ENCODE assay signal across 9 cellular contexts in genomic region chr1:15966081-15966955, GRCh38. TPM values are rescaled to one million over a fixed set of nuclear protein-coding genes. Genes with fewer than 3 reads are reported as not detected.
A peak's percentile ranks its signal among the peaks of the same experiment; 100 is the strongest.
DNase-seq lines count a peak whose midpoint lies in the region; ATAC-seq and TF ChIP-seq lines count a peak whose summit lies in the region.
"Had no signal": no experiment of that assay in that cellular context is flagged by ENCODE, and none has a peak within 500 bp of the region (broad histone marks: within the 10 kb centered on the region; RNA-seq: fewer than 3 reads in every experiment).

No MANE protein-coding gene starts in this region.

- H3K27ac Mint-ChIP-seq in progenitor cell of endocrine pancreas: peak overlapping the region; percentile 54

- H3K27ac ChIP-seq in dorsolateral prefrontal cortex: peak overlapping the region; percentile 0 to 98 (median 93)
- H3K27ac ChIP-seq: VCaP had no signal

- H3K27me3 Mint-ChIP-seq in progenitor cell of endocrine pancreas: no peaks in the 10 kb centered on the region

- peaks cover 34% of the 10 kb centered on the region for H3K36me3 Mint-ChIP-seq in progenitor cell of endocrine pancreas (ENCODE audit: insufficient read depth)

- no peaks in the 10 kb centered on the region for H3K27me3 ChIP-seq in dorsolateral prefrontal cortex

- ATAC-seq in GM19035 (IDR thresholded peaks at IDR 0.05; ENCODE audit: unreplicated experiment): peak; percentile 63
- peak; percentile 66 for ATAC-seq in HG03108 (IDR thresholded peaks at IDR 0.05; ENCODE audit: unreplicated experiment)

- H3K4me3 ChIP-seq in dorsolateral prefrontal cortex: peak overlapping the region in 34 of 59 donors; percentile 1 to 48 (median 16)

- peaks cover 4% of the 10 kb centered on the region for H3K4me1 Mint-ChIP-seq in progenitor cell of endocrine pancreas (ENCODE audit: low read depth)

- no peak overlapping the region for H3K4me3 Mint-ChIP-seq in progenitor cell of endocrine pancreas (ENCODE audit: low read depth)

- intact Hi-C loops in dorsolateral prefrontal cortex (cut with DNase I): loop anchor here in 1 of 2 donors (5.0 kb wide), 1 partner anchor 119 kb away; the partner anchor contains the start of gene SPEN

- DNase-seq in activated CD4-positive, CD25-positive, alpha-beta regulatory T cell treated with anti-CD3 and anti-CD28 coated beads, Interleukin-2, amount 50 U/mL, for 72 hours: peak; percentile 78
- DNase-seq in dorsolateral prefrontal cortex (no peak), progenitor cell of endocrine pancreas (ENCODE audit: low spot score, unreplicated experiment) (no peak), OCI-M1 (lab: John Stamatoyannopoulos, UW) (no peak), SHP77 treated with DMSO at 0.1 percent for 48 hours (lab: John Stamatoyannopoulos, UW) (no peak), NCI-H1048 (lab: John Stamatoyannopoulos, UW) (no peak)

- peaks cover 10% of the 10 kb centered on the region for H3K9me3 Mint-ChIP-seq in progenitor cell of endocrine pancreas (ENCODE audit: low read depth)

- TF ChIP-seq CTCF in dorsolateral prefrontal cortex (IDR thresholded peaks at IDR 0.05 in 54 of 56, conservative IDR thresholded peaks at IDR 0.05 in 2 of 56; ENCODE audit: low read depth in 1 of 56, partially characterized antibody in 56 of 56) (peak in 1 of 56 donors; percentile 6), progenitor cell of endocrine pancreas (IDR thresholded peaks at IDR 0.05; ENCODE audit: unreplicated experiment) (no peak)

RNA-seq across cellular contexts. Expression of gene ZBTB17, which starts 9.6 kb away (rescaled TPM):
- 10 to 100 TPM; 29.3 to 71.4 (median 45.9) TPM for total RNA-seq in dorsolateral prefrontal cortex
- total RNA-seq in progenitor cell of endocrine pancreas: 52.6 and 57.7 TPM in 2 replicates

RNA-seq across cellular contexts. Expression of gene SRARP, which starts 37.7 kb away (rescaled TPM):
- total RNA-seq in dorsolateral prefrontal cortex (10 to 100 TPM in 12 of 120 experiments, 1 to 10 TPM in 108; 2.1 to 17.6 (median 5.9) TPM), progenitor cell of endocrine pancreas (not detected in 2 replicates)

RNA-seq across cellular contexts. Expression of gene HSPB7, which starts 51.5 kb away (rescaled TPM):
- total RNA-seq in dorsolateral prefrontal cortex: 10 to 100 TPM in 2 of 120 experiments, 1 to 10 TPM in 107, under 1 TPM in 11; 0.34 to 16.8 (median 2.1) TPM
- not detected in 2 replicates for total RNA-seq in progenitor cell of endocrine pancreas

RNA-seq across cellular contexts. Expression of gene CLCNKA, which starts 55.5 kb away (rescaled TPM):
- total RNA-seq in dorsolateral prefrontal cortex (1 to 10 TPM in 15 of 120 experiments, under 1 TPM in 42, not detected in 63; 0.16 to 2.5 (median 0.66) TPM), progenitor cell of endocrine pancreas (2.2 and 2.4 TPM in 2 replicates)
